In the genomic region with DNA sequence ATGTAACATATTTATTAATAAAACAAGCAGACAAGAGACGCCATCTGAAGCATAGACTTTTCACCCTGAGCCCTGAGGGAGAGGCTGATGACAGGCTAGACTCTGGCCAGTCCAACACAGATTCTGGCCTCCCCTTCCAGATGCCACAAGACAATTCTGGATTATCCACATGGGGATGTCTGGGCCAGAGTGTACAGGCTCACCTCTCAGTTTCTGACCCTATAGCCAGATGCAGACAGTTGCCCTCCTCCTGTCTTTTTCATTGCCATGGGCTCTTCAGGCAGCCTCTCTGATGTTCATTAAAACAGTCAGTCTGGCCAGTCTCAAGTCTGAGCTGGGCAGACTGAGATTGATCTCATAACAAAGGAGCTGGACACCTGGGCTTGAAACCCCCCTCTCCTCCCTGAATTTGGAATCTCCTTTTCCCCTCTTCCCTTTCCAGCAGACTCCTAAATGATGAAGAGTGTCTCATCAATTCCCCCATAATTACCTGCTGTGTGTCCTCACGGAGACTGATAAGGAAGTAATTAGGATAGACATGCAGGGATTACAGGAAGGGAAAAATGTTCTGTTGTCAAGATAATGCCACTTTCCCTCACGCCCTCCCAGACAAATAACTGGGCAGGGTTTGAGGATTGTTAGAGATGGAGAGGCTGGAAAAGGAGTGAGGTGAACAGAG, we compare ENCODE assay signal across 18 cellular contexts.
DNase-seq lines count a peak whose midpoint lies in the region; ATAC-seq, FAIRE-seq and TF ChIP-seq lines count a peak whose summit lies in the region.
"Had no signal": no experiment of that assay in that cellular context is flagged by ENCODE, and none has a peak within 500 bp of the region (broad histone marks: within the 10 kb centered on the region; RNA-seq: fewer than 3 reads in every experiment).

No MANE protein-coding gene starts in this region.

- no peaks in the 10 kb centered on the region for H3K9me3 ChIP-seq in SK-N-SH

- H3K27me3 ChIP-seq in SK-N-SH (ENCODE audit: insufficient read depth) = no peaks in the 10 kb centered on the region

- H3K4me3 ChIP-seq in SK-N-SH (ENCODE audit: low read depth in 2 of 2, low read length in 1 of 2) = no peak overlapping the region
- H3K4me3 ChIP-seq: GM12878, GM23248 had no signal

- DNase-seq in NCI-H82 (lab: John Stamatoyannopoulos, UW) (peak; percentile 31), NCI-H82 treated with DMSO at 0.1 percent for 48 hours (lab: John Stamatoyannopoulos, UW; ENCODE audit: unreplicated experiment) (no peak), NCI-H2227 treated with DMSO at 0.1 percent for 48 hours (lab: John Stamatoyannopoulos, UW) (peak; percentile 17), SK-N-SH (peak; percentile 40), RCC 7860 (ENCODE audit: low spot score) (no peak), RWPE1 (ENCODE audit: low spot score) (no peak)
- DNase-seq: 8988T; AML-193; CD4-positive, alpha-beta memory T cell; DMS79; GM23248 had no signal

- TF ChIP-seq RAD21 in SK-N-SH (IDR thresholded peaks at IDR 0.05; ENCODE audit: low read length) = peak; percentile 35

- 9% methylated on average over 3 of the region's 3 CpGs for WGBS in SK-N-SH (ENCODE audit: low lambda C conversion rate)

- no peaks in the 10 kb centered on the region for H3F3A ChIP-seq in SK-N-SH (replicated peaks; ENCODE audit: insufficient read depth)

- peaks cover 0 to 63% of the 10 kb centered on the region in 2 experiments; a peak in 2 of 4 replicates for H3K4me1 ChIP-seq in SK-N-SH (ENCODE audit: control insufficient read depth in 1 of 2, insufficient read depth in 2 of 2, low read depth in 1 of 2, low read length in 1 of 2)

- CTCF ChIA-PET in SK-N-SH (lab: Yijun Ruan, JAX) = interaction anchor here (1.0 to 2.9 kb wide), 5 partner anchors 49 to 252 kb away, joined by 3 to 9 read pairs (median 3); no protein-coding TSS in a partner anchor
- CTCF ChIA-PET in RWPE1 (lab: Yijun Ruan, JAX) = no interaction called here

- no peaks in the 10 kb centered on the region for H3K79me2 ChIP-seq in SK-N-SH (ENCODE audit: insufficient read depth)

- TF ChIP-seq CTCF in SK-N-SH (IDR thresholded peaks at IDR 0.05) = no peak
- TF ChIP-seq CTCF in RWPE1 (conservative IDR thresholded peaks at IDR 0.05; ENCODE audit: low read depth) = no peak

- H2AFZ ChIP-seq in SK-N-SH (ENCODE audit: low read depth) = no peak overlapping the region
- H2AFZ ChIP-seq: GM23248 had no signal

- H3K9me2 ChIP-seq in SK-N-SH = no peaks in the 10 kb centered on the region

- no peaks in the 10 kb centered on the region for H4K20me1 ChIP-seq in SK-N-SH (ENCODE audit: insufficient read depth)

- TF ChIP-seq EP300 in SK-N-SH (IDR thresholded peaks at IDR 0.05; ENCODE audit: borderline replicate concordance in 1 of 2, low read depth in 1 of 2, low read length in 1 of 2) = peak in 1 of 2 experiments; percentile 87; a peak in 2 of 4 replicates

- no peak overlapping the region for H3K9ac ChIP-seq in SK-N-SH
- H3K9ac ChIP-seq: GM23248 had no signal

- H3K27ac ChIP-seq in SK-N-SH (ENCODE audit: low read depth in 2 of 2, low read length in 1 of 2) = peak overlapping the region in 1 of 2 experiments; percentile 99; a peak in 2 of 4 replicates
- no peak overlapping the region for H3K27ac ChIP-seq in RWPE1
- H3K27ac ChIP-seq: C4-2B, GM23248, HL-60 had no signal

- no peak overlapping the region for H3K4me2 ChIP-seq in SK-N-SH

- no peaks in the 10 kb centered on the region for H3K36me3 ChIP-seq in SK-N-SH (replicated peaks in 1 of 2; ENCODE audit: control insufficient read depth in 1 of 2, insufficient read depth in 2 of 2, low read length in 1 of 2)

- ATAC-seq in GM18867 (IDR thresholded peaks at IDR 0.05; ENCODE audit: unreplicated experiment) = no peak
- ATAC-seq: GM12878, HCT116 had no signal

- FAIRE-seq in RCC 7860 (lab: Jason Lieb, UNC) = no peak
- FAIRE-seq: GM12878, GM18507, H54 had no signal

- POLR2A ChIA-PET in SK-N-SH (lab: Yijun Ruan, JAX) = interaction anchor here (0.7 to 2.1 kb wide), 6 partner anchors 17 to 88 kb away, joined by 3 to 7 read pairs (median 4); no protein-coding TSS in a partner anchor
- POLR2A ChIA-PET in RWPE1 (lab: Yijun Ruan, JAX; ENCODE audit: low non-redundant PET) = no interaction called here

TF ChIP-seq in SK-N-SH, 30 proteins besides CTCF, POLR2A, EP300 and RAD21 (continues in another document):
- TF ChIP-seq ZBTB33 (IDR thresholded peaks at IDR 0.05; ENCODE audit: borderline replicate concordance, low read depth) (no peak), TEAD4 (IDR thresholded peaks at IDR 0.05; ENCODE audit: borderline replicate concordance, insufficient read depth) (no peak), SMC3 (IDR thresholded peaks at IDR 0.05; ENCODE audit: low read depth, low read length) (no peak; the same call in 1 of the 2 replicates), FOXM1 (IDR thresholded peaks at IDR 0.05; ENCODE audit: low read depth) (no peak), GATA2 (CRISPR knock-in tag; IDR thresholded peaks at IDR 0.05) (peak; percentile 77), NRF1 (IDR thresholded peaks at IDR 0.05; ENCODE audit: low read depth, low read length) (no peak), RCOR1 (IDR thresholded peaks at IDR 0.05; ENCODE audit: low read length) (peak; percentile 43; the same call in 1 of the 2 replicates), JUND (IDR thresholded peaks at IDR 0.05) (no peak), SIN3A (IDR thresholded peaks at IDR 0.05; ENCODE audit: borderline replicate concordance, low read depth, low read length) (no peak), TCF12 (IDR thresholded peaks at IDR 0.05) (peak; percentile 32), RXRA (IDR thresholded peaks at IDR 0.05; ENCODE audit: borderline replicate concordance, low read depth) (no peak), RFX5 (IDR thresholded peaks at IDR 0.05; ENCODE audit: low read length) (no peak), FOSL2 (IDR thresholded peaks at IDR 0.05; ENCODE audit: borderline replicate concordance, low read depth) (no peak), TAF1 (IDR thresholded peaks at IDR 0.05; ENCODE audit: borderline replicate concordance, low read depth, low read length) (no peak), MXI1 (IDR thresholded peaks at IDR 0.05; ENCODE audit: low read depth, low read length) (peak; percentile 54; the same call in 1 of the 2 replicates), FOXJ3 (CRISPR knock-in tag; IDR thresholded peaks at IDR 0.05) (peak; percentile 69; the same call in 1 of the 2 replicates)
- TF ChIP-seq, protein P1, sequence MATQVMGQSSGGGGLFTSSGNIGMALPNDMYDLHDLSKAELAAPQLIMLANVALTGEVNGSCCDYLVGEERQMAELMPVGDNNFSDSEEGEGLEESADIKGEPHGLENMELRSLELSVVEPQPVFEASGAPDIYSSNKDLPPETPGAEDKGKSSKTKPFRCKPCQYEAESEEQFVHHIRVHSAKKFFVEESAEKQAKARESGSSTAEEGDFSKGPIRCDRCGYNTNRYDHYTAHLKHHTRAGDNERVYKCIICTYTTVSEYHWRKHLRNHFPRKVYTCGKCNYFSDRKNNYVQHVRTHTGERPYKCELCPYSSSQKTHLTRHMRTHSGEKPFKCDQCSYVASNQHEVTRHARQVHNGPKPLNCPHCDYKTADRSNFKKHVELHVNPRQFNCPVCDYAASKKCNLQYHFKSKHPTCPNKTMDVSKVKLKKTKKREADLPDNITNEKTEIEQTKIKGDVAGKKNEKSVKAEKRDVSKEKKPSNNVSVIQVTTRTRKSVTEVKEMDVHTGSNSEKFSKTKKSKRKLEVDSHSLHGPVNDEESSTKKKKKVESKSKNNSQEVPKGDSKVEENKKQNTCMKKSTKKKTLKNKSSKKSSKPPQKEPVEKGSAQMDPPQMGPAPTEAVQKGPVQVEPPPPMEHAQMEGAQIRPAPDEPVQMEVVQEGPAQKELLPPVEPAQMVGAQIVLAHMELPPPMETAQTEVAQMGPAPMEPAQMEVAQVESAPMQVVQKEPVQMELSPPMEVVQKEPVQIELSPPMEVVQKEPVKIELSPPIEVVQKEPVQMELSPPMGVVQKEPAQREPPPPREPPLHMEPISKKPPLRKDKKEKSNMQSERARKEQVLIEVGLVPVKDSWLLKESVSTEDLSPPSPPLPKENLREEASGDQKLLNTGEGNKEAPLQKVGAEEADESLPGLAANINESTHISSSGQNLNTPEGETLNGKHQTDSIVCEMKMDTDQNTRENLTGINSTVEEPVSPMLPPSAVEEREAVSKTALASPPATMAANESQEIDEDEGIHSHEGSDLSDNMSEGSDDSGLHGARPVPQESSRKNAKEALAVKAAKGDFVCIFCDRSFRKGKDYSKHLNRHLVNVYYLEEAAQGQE (IDR thresholded peaks at IDR 0.05; ENCODE audit: low read depth, low read length) = no peak
- TF ChIP-seq, protein P2, sequence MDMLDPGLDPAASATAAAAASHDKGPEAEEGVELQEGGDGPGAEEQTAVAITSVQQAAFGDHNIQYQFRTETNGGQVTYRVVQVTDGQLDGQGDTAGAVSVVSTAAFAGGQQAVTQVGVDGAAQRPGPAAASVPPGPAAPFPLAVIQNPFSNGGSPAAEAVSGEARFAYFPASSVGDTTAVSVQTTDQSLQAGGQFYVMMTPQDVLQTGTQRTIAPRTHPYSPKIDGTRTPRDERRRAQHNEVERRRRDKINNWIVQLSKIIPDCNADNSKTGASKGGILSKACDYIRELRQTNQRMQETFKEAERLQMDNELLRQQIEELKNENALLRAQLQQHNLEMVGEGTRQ (IDR thresholded peaks at IDR 0.05; ENCODE audit: borderline replicate concordance, low read depth, low read length) = no peak
- TF ChIP-seq, protein P3, sequence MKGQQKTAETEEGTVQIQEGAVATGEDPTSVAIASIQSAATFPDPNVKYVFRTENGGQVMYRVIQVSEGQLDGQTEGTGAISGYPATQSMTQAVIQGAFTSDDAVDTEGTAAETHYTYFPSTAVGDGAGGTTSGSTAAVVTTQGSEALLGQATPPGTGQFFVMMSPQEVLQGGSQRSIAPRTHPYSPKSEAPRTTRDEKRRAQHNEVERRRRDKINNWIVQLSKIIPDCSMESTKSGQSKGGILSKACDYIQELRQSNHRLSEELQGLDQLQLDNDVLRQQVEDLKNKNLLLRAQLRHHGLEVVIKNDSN (IDR thresholded peaks at IDR 0.05; ENCODE audit: borderline replicate concordance, low read depth) = no peak

Comparison
In these comparisons a context has a peak if more than half of its experiments do, and no peak if none do; other contexts are left out.
1. DNase-seq: peak in NCI-H82 (single experiment), NCI-H2227 treated with DMSO at 0.1 percent for 48 hours (single experiment) and SK-N-SH (single experiment); none in NCI-H82 treated with DMSO at 0.1 percent for 48 hours (single experiment), RCC 7860 (single experiment) and RWPE1 (single experiment).